Comparison of ENCODE assay signal across 29 cellular contexts in the genomic region with DNA sequence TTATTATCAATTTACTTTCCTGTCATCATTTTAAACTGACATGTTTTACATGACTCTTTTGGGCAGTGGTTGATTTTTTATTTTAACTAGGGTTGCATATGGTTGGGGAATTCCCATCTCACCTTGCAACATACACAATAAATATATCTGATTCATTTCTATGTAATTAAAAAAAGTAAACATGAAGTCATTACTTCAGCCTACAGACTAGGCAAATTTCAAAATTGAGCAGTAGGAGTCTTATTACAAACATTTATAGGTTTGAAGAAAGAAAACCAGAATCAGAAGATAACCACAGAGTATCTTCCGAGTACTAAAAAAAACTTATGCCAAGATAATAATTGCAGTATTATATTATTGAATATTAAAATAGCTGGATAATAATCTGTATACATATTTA.
"Had no signal": no experiment of that assay in that cellular context is flagged by ENCODE, and none has a peak within 500 bp of the region (broad histone marks: within the 10 kb centered on the region; RNA-seq: fewer than 3 reads in every experiment).

No MANE protein-coding gene starts in this region.

- H3K4me2 ChIP-seq: smooth muscle cell had no signal

- H3K27me3 ChIP-seq: neutrophil, right lobe of liver, sigmoid colon, spleen, suprapubic skin, testis, tibial artery, transverse colon, upper lobe of right lung, uterus had no signal

- H2AFZ ChIP-seq: parathyroid adenoma had no signal

- H3K9ac ChIP-seq: parathyroid adenoma had no signal

- H3K36me3 ChIP-seq: neutrophil, right lobe of liver, sigmoid colon, spleen, suprapubic skin, tibial artery, transverse colon, upper lobe of right lung, uterus had no signal

- ATAC-seq: naive thymus-derived CD8-positive, alpha-beta T cell; natural killer cell treated with Interleukin-12 subunit alpha and Interleukin-12 subunit beta and Interleukin-15 and Interleukin-18, amount 100 ng/mL, for 72 hours; psoas muscle; right cardiac atrium; right lobe of liver; stimulated activated memory B cell treated with anti-CD40 and anti-IgM and Interleukin-4, amounts not matched to agents 10 μg/mL and 1 μg/mL and 100 μg/mL, for 72 hours; stimulated activated naive CD8-positive, alpha-beta T cell treated with anti-CD3 and anti-CD28 coated beads, Interleukin-15, amount 100 ng/mL, for 72 hours; stimulated activated naive CD8-positive, alpha-beta T cell treated with anti-CD3 and anti-CD28 coated beads, Interleukin-15, Interleukin-2, amounts not matched to agents 100 U/mL and 50 U/mL, for 24 hours; upper lobe of right lung had no signal

- H3K27ac ChIP-seq: neutrophil, parathyroid adenoma, psoas muscle, right lobe of liver, sigmoid colon, spleen, suprapubic skin, testis, tibial artery, transverse colon, upper lobe of right lung, uterus had no signal

- DNase-seq: naive thymus-derived CD8-positive, alpha-beta T cell; nephron progenitor cell; nucleus accumbens; posterior cingulate gyrus; psoas muscle; right cardiac atrium; right lobe of liver; sigmoid colon; spleen; stimulated activated CD4-positive, alpha-beta T cell treated with anti-CD3 and anti-CD28 coated beads, Interleukin-12 subunit alpha, Interleukin-12 subunit beta, amount 100 ng/mL, for 4 hours; stimulated activated CD4-positive, alpha-beta T cell treated with anti-CD3 and anti-CD28 coated beads, Interleukin-1b, Interleukin-23, amount 100 ng/mL, for 48 hours; stimulated activated CD4-positive, alpha-beta T cell treated with anti-CD3 and anti-CD28 coated beads, Interleukin-4, amount 100 ng/mL, for 1 hour; stimulated activated CD4-positive, alpha-beta T cell treated with anti-CD3 and anti-CD28 coated beads, Interleukin-4, amount 100 ng/mL, for 4 hours; stimulated activated CD8-positive, alpha-beta memory T cell treated with anti-CD3 and anti-CD28 coated beads, Interleukin-4, amount 100 ng/mL, for 48 hours; stimulated activated naive CD4-positive, alpha-beta T cell; stimulated activated naive CD8-positive, alpha-beta T cell treated with anti-CD3 and anti-CD28 coated beads, Interleukin-15, amount 100 ng/mL, for 72 hours; stimulated activated naive CD8-positive, alpha-beta T cell treated with anti-CD3 and anti-CD28 coated beads, Interleukin-15, Interleukin-2, amounts not matched to agents 100 U/mL and 50 U/mL, for 24 hours; substantia nigra; testis; tibial artery; transverse colon; upper lobe of right lung; uterus had no signal

- H3K4me3 ChIP-seq: psoas muscle, right lobe of liver, sigmoid colon, smooth muscle cell, spleen, suprapubic skin, testis, tibial artery, transverse colon, upper lobe of right lung, uterus had no signal

- H3K9me3 ChIP-seq: neutrophil, psoas muscle, right lobe of liver, sigmoid colon, suprapubic skin, testis, tibial artery, transverse colon, upper lobe of right lung, uterus had no signal

- H3K4me1 ChIP-seq: parathyroid adenoma, psoas muscle, right lobe of liver, sigmoid colon, spleen, suprapubic skin, testis, tibial artery, transverse colon, upper lobe of right lung, uterus had no signal
